Comparison of ENCODE assay signal across 16 cellular contexts in the genomic region with DNA sequence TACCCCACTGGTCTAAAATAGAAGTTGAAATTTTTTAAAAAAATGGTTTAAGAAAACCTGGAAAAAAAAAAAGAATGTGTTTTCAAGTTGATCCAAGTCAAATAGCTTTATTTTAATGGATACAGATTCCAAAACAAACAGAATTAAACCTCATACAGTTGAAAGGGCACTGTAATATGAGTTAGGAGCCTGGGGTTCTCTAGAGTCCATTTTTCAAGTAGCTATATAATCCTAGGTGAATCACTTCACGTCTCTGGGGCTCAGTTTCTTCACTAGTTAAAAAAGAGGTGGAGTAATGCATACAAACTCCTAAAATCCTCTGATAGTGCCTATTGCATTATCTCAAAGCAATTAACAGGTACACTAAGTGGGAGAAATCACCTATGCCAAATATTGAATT.
"Had no signal": no experiment of that assay in that cellular context is flagged by ENCODE, and none has a peak within 500 bp of the region (broad histone marks: within the 10 kb centered on the region; RNA-seq: fewer than 3 reads in every experiment).

No MANE protein-coding gene starts in this region.

- H3K9me3 Mint-ChIP-seq: activated B cell treated with CpG ODN at 0.5 μM for 24 hours; activated CD4-positive, alpha-beta memory T cell treated with anti-CD3 and anti-CD28 coated beads for 36 hours; activated naive CD4-positive, alpha-beta T cell treated with anti-CD3 and anti-CD28 coated beads, Interleukin-2, amount 50 U/mL, for 72 hours; activated T-helper 1 cell treated with anti-CD3 and anti-CD28 coated beads, Interleukin-12 subunit alpha, Interleukin-12 subunit beta, Interleukin-2, Interleukin-4 antibody, amounts not matched to agents 30 ng/mL and 10 ng/mL and 1 ng/mL, durations not matched to agents 14 hours and 24 hours and 36 hours had no signal

- H3K27ac Mint-ChIP-seq: activated B cell treated with CpG ODN at 0.5 μM for 24 hours; activated CD4-positive, alpha-beta memory T cell treated with anti-CD3 and anti-CD28 coated beads for 36 hours; activated naive CD4-positive, alpha-beta T cell treated with anti-CD3 and anti-CD28 coated beads, Interleukin-2, amount 50 U/mL, for 72 hours; activated T-helper 1 cell treated with anti-CD3 and anti-CD28 coated beads, Interleukin-12 subunit alpha, Interleukin-12 subunit beta, Interleukin-2, Interleukin-4 antibody, amounts not matched to agents 30 ng/mL and 10 ng/mL and 1 ng/mL, durations not matched to agents 14 hours and 24 hours and 36 hours; effector memory CD8-positive, alpha-beta T cell; naive B cell; stimulated activated memory B cell treated with anti-CD40 and anti-IgM and Interleukin-4, amounts not matched to agents 10 μg/mL and 1 μg/mL and 100 μg/mL, for 72 hours had no signal

- H3K4me3 Mint-ChIP-seq: activated B cell treated with CpG ODN at 0.5 μM for 24 hours; activated CD4-positive, alpha-beta memory T cell treated with anti-CD3 and anti-CD28 coated beads for 36 hours; activated T-helper 1 cell treated with anti-CD3 and anti-CD28 coated beads, Interleukin-12 subunit alpha, Interleukin-12 subunit beta, Interleukin-2, Interleukin-4 antibody, amounts not matched to agents 30 ng/mL and 10 ng/mL and 1 ng/mL, durations not matched to agents 14 hours and 24 hours and 36 hours; effector memory CD8-positive, alpha-beta T cell; naive B cell; neural crest cell; stimulated activated memory B cell treated with anti-CD40 and anti-IgM and Interleukin-4, amounts not matched to agents 10 μg/mL and 1 μg/mL and 100 μg/mL, for 72 hours had no signal

- H3K9me3 ChIP-seq: mucosa of descending colon had no signal

- H3K27me3 ChIP-seq: cardiac muscle cell had no signal

- H3K4me3 ChIP-seq: cardiac muscle cell, mucosa of descending colon had no signal

- DNase-seq: activated B cell treated with CpG ODN at 0.5 μM for 24 hours; activated CD4-positive, alpha-beta memory T cell treated with anti-CD3 and anti-CD28 coated beads for 36 hours; activated CD4-positive, alpha-beta T cell treated with anti-CD3 and anti-CD28 coated beads for 4 hours; activated gamma-delta T cell treated with Interleukin-2 at 50 U/mL for 16 hours; activated T-cell treated with anti-CD3 and anti-CD28 coated beads for 4 hours; effector memory CD8-positive, alpha-beta T cell; left ventricle myocardium superior; mesenchymal stem cell; mucosa of descending colon; naive B cell; stimulated activated CD4-positive, alpha-beta T cell treated with anti-CD3 and anti-CD28 coated beads, Interleukin-4, amount 100 ng/mL, for 24 hours had no signal

- H3K27me3 Mint-ChIP-seq: activated B cell treated with CpG ODN at 0.5 μM for 24 hours had no signal

- H3K36me3 ChIP-seq: cardiac muscle cell had no signal

- H3K36me3 Mint-ChIP-seq: activated CD4-positive, alpha-beta memory T cell treated with anti-CD3 and anti-CD28 coated beads for 36 hours; activated naive CD4-positive, alpha-beta T cell treated with anti-CD3 and anti-CD28 coated beads, Interleukin-2, amount 50 U/mL, for 72 hours; naive B cell; stimulated activated memory B cell treated with anti-CD40 and anti-IgM and Interleukin-4, amounts not matched to agents 10 μg/mL and 1 μg/mL and 100 μg/mL, for 72 hours had no signal

- H3K27ac ChIP-seq: cardiac muscle cell had no signal

- ATAC-seq: activated naive CD4-positive, alpha-beta T cell treated with anti-CD3 and anti-CD28 coated beads, Interleukin-2, amount 50 U/mL, for 72 hours; effector memory CD8-positive, alpha-beta T cell; left ventricle myocardium superior; stimulated activated memory B cell treated with anti-CD40 and anti-IgM and Interleukin-4, amounts not matched to agents 10 μg/mL and 1 μg/mL and 100 μg/mL, for 72 hours had no signal

- H3K4me1 Mint-ChIP-seq: activated B cell treated with CpG ODN at 0.5 μM for 24 hours; naive B cell; stimulated activated memory B cell treated with anti-CD40 and anti-IgM and Interleukin-4, amounts not matched to agents 10 μg/mL and 1 μg/mL and 100 μg/mL, for 72 hours had no signal
